In genomic region chr1:96968582-96969378, GRCh38 we compare ENCODE assay signal across 22 cellular contexts.
DNase-seq lines count a peak whose midpoint lies in the region; ATAC-seq, FAIRE-seq and TF ChIP-seq lines count a peak whose summit lies in the region.
"Had no signal": no experiment of that assay in that cellular context is flagged by ENCODE, and none has a peak within 500 bp of the region (broad histone marks: within the 10 kb centered on the region; RNA-seq: fewer than 3 reads in every experiment).

No MANE protein-coding gene starts in this region.

- H3F3A ChIP-seq in GM23248 (ENCODE audit: insufficient read depth): no peaks in the 10 kb centered on the region

- H3K9me3 Mint-ChIP-seq in astrocyte (ENCODE audit: unreplicated experiment): peaks cover 3% of the 10 kb centered on the region
- H3K9me3 Mint-ChIP-seq: CD4-positive, alpha-beta T cell; H9; T-helper 2 cell treated with Interferon-gamma antibody and Interleukin-4, amounts not matched to agents 5 μg/mL and 100 μg/mL, for 36 hours had no signal

- H3K4me3 ChIP-seq in GM23248 (no peak overlapping the region), astrocyte (ENCODE audit: insufficient read depth, low read depth, low read length) (no peak overlapping the region), gastroesophageal sphincter (no peak overlapping the region), pancreas (no peak overlapping the region)
- H3K4me3 ChIP-seq: ascending aorta, gastrocnemius medialis, right lobe of liver, tibial nerve had no signal

- peak overlapping the region; percentile 18 for H3K4me2 ChIP-seq in GM23248 (ENCODE audit: unreplicated experiment)
- H3K4me2 ChIP-seq in astrocyte (ENCODE audit: low read length): peak overlapping the region; percentile 14

- H3K27ac Mint-ChIP-seq in astrocyte (ENCODE audit: unreplicated experiment): no peak overlapping the region
- H3K27ac Mint-ChIP-seq: CD4-positive, alpha-beta T cell; H9; T-helper 2 cell treated with Interferon-gamma antibody and Interleukin-4, amounts not matched to agents 5 μg/mL and 100 μg/mL, for 36 hours had no signal

- H3K27ac ChIP-seq in GM23248 (no peak overlapping the region), astrocyte (ENCODE audit: low read depth, low read length) (no peak overlapping the region), gastroesophageal sphincter (peak overlapping the region in 3 of 4 donors; percentile 3 to 51 (median 37)), pancreas (no peak overlapping the region)
- H3K27ac ChIP-seq: ascending aorta, gastrocnemius medialis, right lobe of liver, tibial nerve had no signal

- H3K9me3 ChIP-seq in GM23248 (ENCODE audit: low read depth): no peaks in the 10 kb centered on the region
- H3K9me3 ChIP-seq in astrocyte (ENCODE audit: insufficient read depth, low read depth, low read length): no peaks in the 10 kb centered on the region
- no peaks in the 10 kb centered on the region for H3K9me3 ChIP-seq in gastroesophageal sphincter
- H3K9me3 ChIP-seq in pancreas: no peaks in the 10 kb centered on the region
- H3K9me3 ChIP-seq: ascending aorta, gastrocnemius medialis, right lobe of liver, tibial nerve had no signal

- intact Hi-C loops in pancreas (cut with DNase I): loop anchor here in 1 of 3 donors (10.0 kb wide), 1 partner anchor 1086 kb away; no protein-coding TSS in a partner anchor

- no peaks in the 10 kb centered on the region for H3K27me3 Mint-ChIP-seq in astrocyte (ENCODE audit: low read depth, unreplicated experiment)

- 45 to 48% methylated on average over 11 of the region's 11 CpGs for WGBS in GM23248 (ENCODE audit: low coverage in 1 of 2, low lambda C conversion rate in 2 of 2, missing lambda C conversion rate in 2 of 2), 2 experiments
- WGBS in gastroesophageal sphincter (ENCODE audit: low coverage in 1 of 2), 2 donors: 18 to 34% methylated on average over 2 to 11 of the region's 11 CpGs
- WGBS in pancreas, 2 donors: 48 to 57% methylated on average over 11 of the region's 11 CpGs

- ATAC-seq in gastroesophageal sphincter (peak; percentile 55), pancreas (no peak)
- ATAC-seq: gastrocnemius medialis had no signal

- H4K20me1 ChIP-seq in GM23248 (ENCODE audit: insufficient read depth): no peaks in the 10 kb centered on the region
- no peaks in the 10 kb centered on the region for H4K20me1 ChIP-seq in astrocyte (ENCODE audit: insufficient read depth, low read length)

- H2AFZ ChIP-seq in GM23248 (peak overlapping the region; percentile 57), astrocyte (ENCODE audit: low read depth, low read length) (peak overlapping the region; percentile 57)

- TF ChIP-seq CTCF in astrocyte (IDR thresholded peaks at IDR 0.05; ENCODE audit: insufficient read depth, low read depth, low read length) (no peak), gastroesophageal sphincter (IDR thresholded peaks at IDR 0.05) (no peak), pancreas (IDR thresholded peaks at IDR 0.05) (no peak)

- no peaks in the 10 kb centered on the region for H3K36me3 Mint-ChIP-seq in astrocyte (ENCODE audit: low read depth, unreplicated experiment)

- H3K36me3 ChIP-seq in GM23248 (ENCODE audit: low read depth) (no peaks in the 10 kb centered on the region), astrocyte (ENCODE audit: insufficient read depth, low read length) (no peaks in the 10 kb centered on the region), gastroesophageal sphincter (no peaks in the 10 kb centered on the region), pancreas (no peaks in the 10 kb centered on the region)
- H3K36me3 ChIP-seq: ascending aorta, gastrocnemius medialis, right lobe of liver, tibial nerve had no signal

- DNase-seq in GM23248 (peak; percentile 58), astrocyte (ENCODE audit: low read depth) (no peak), putamen (ENCODE audit: low spot score) (peak; percentile 7), AML-193 (lab: John Stamatoyannopoulos, UW) (no peak), DMS114 treated with DMSO at 0.1 percent for 48 hours (lab: John Stamatoyannopoulos, UW; ENCODE audit: unreplicated experiment) (no peak), DMS 273 treated with DMSO at 0.1 percent for 48 hours (lab: John Stamatoyannopoulos, UW) (no peak), pancreas (no peak)
- DNase-seq: activated gamma-delta T cell treated with Interleukin-2 at 50 U/mL for 16 hours; CD4-positive, alpha-beta T cell; gastrocnemius medialis; H9; mesendoderm; MV-4-11; NCI-H2171; right lobe of liver; SHP77; stimulated activated CD4-positive, alpha-beta T cell treated with anti-CD3 and anti-CD28 coated beads, Interleukin-4, amount 100 ng/mL, for 4 hours had no signal

- no peaks in the 10 kb centered on the region for H3K9me2 ChIP-seq in GM23248 (ENCODE audit: insufficient read depth)

- H3K4me1 ChIP-seq in GM23248 (ENCODE audit: insufficient read depth): peaks cover 8% of the 10 kb centered on the region; the same call in 1 of the 2 replicates
- H3K4me1 ChIP-seq in astrocyte (ENCODE audit: insufficient read depth, low read length): peaks cover 4% of the 10 kb centered on the region
- H3K4me1 ChIP-seq in gastroesophageal sphincter: peaks cover 0 to 17% (median 0%) of the 10 kb centered on the region in 3 donors
- no peaks in the 10 kb centered on the region for H3K4me1 ChIP-seq in pancreas
- H3K4me1 ChIP-seq: ascending aorta, gastrocnemius medialis had no signal

- in situ Hi-C loops in GM23248 (cut with MboI): loop anchor here (25.0 kb wide), 2 partner anchors 1094 to 1494 kb away; no protein-coding TSS in a partner anchor

- FAIRE-seq in astrocyte (lab: Jason Lieb, UNC) (no peak), pancreas (lab: Jason Lieb, UNC) (no peak)
- FAIRE-seq: GM12891 had no signal

- H3K79me2 ChIP-seq in GM23248 (ENCODE audit: insufficient read depth) (no peaks in the 10 kb centered on the region), astrocyte (ENCODE audit: insufficient read depth, low read length) (no peaks in the 10 kb centered on the region)

- no peak for TF ChIP-seq POLR2A in gastroesophageal sphincter (IDR thresholded peaks at IDR 0.05)

- H3K4me3 Mint-ChIP-seq in astrocyte (ENCODE audit: unreplicated experiment): no peak overlapping the region
- H3K4me3 Mint-ChIP-seq: CD4-positive, alpha-beta T cell; H9; T-helper 2 cell treated with Interferon-gamma antibody and Interleukin-4, amounts not matched to agents 5 μg/mL and 100 μg/mL, for 36 hours had no signal

- H3K4me1 Mint-ChIP-seq in astrocyte (ENCODE audit: low read depth, unreplicated experiment): peaks cover 2% of the 10 kb centered on the region
- H3K4me1 Mint-ChIP-seq: H9 had no signal

- TF ChIP-seq EP300 in gastroesophageal sphincter (IDR thresholded peaks at IDR 0.05): no peak

- H3K27me3 ChIP-seq in GM23248 (replicated peaks; ENCODE audit: insufficient read depth) (no peaks in the 10 kb centered on the region), astrocyte (ENCODE audit: insufficient read depth, low read length) (no peaks in the 10 kb centered on the region), gastroesophageal sphincter (no peaks in the 10 kb centered on the region), pancreas (no peaks in the 10 kb centered on the region)
- H3K27me3 ChIP-seq: ascending aorta, gastrocnemius medialis, right lobe of liver, tibial nerve had no signal

- H3K9ac ChIP-seq in GM23248: no peak overlapping the region
- no peak overlapping the region for H3K9ac ChIP-seq in astrocyte (ENCODE audit: low read length)

Comparison
In these comparisons a context has a peak if more than half of its experiments do, and no peak if none do; other contexts are left out.
1. DNase-seq: peak in GM23248 (single experiment) and putamen (single experiment); none in astrocyte (single experiment), AML-193 (0 of 2), DMS114 treated with DMSO at 0.1 percent for 48 hours (single experiment), DMS 273 treated with DMSO at 0.1 percent for 48 hours (single experiment) and pancreas (0 of 6).
2. H3K27ac ChIP-seq: peak in gastroesophageal sphincter (3 of 4); none in GM23248 (single experiment), astrocyte (single experiment) and pancreas (0 of 4).